ENCODE assay signal across 8 cellular contexts in the genomic region with DNA sequence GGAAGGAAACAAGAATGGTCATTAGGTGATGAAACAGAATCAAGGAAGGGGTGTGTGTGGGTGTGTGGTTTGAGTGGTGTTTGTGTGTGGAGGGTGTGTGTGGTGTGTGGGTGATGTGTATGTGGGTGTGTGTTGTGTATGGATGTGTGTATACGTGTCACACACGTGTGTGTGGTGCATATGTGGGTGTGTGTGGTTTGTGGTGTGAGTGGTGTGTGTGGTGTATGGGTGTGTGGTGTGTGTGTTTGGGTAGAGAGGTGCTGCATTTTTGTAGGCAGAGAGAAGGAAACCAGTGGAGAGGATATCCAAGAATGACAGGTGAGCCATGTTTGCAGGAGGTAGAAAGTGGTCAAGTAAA. TPM values are rescaled to one million over a fixed set of nuclear protein-coding genes. Genes with fewer than 3 reads are reported as not detected.
DNase-seq lines count a peak whose midpoint lies in the region; ATAC-seq, FAIRE-seq and TF ChIP-seq lines count a peak whose summit lies in the region.

No MANE protein-coding gene starts in this region.

- H3K27ac ChIP-seq in Karpas-422 (ENCODE audit: low read length) (peak overlapping the region; percentile 87), left lung (peak overlapping the region in 1 of 2 donors; percentile 95)

- H3K4me3 Mint-ChIP-seq in activated naive CD4-positive, alpha-beta T cell treated with anti-CD3 and anti-CD28 coated beads, Interleukin-2, amount 50 U/mL, for 24 hours = peak overlapping the region; percentile 99
- peak overlapping the region; percentile 89 to 99 (median 97) for H3K4me3 Mint-ChIP-seq in naive thymus-derived CD8-positive, alpha-beta T cell

- H3K27ac Mint-ChIP-seq in activated naive CD4-positive, alpha-beta T cell treated with anti-CD3 and anti-CD28 coated beads, Interleukin-2, amount 50 U/mL, for 24 hours = peak overlapping the region; percentile 95
- peak overlapping the region; percentile 80 to 97 (median 91) for H3K27ac Mint-ChIP-seq in naive thymus-derived CD8-positive, alpha-beta T cell

- H3K4me1 ChIP-seq in Karpas-422 (ENCODE audit: low read length) = peaks cover 27% of the 10 kb centered on the region
- peaks cover 13 to 27% of the 10 kb centered on the region in 2 donors for H3K4me1 ChIP-seq in left lung

- intact Hi-C loops in left lung (cut with DNase I) = no loop called here

- H3K27me3 ChIP-seq in Karpas-422 (ENCODE audit: low read length) = no peaks in the 10 kb centered on the region
- no peaks in the 10 kb centered on the region for H3K27me3 ChIP-seq in left lung

- FAIRE-seq in GM19239 (lab: Jason Lieb, UNC) = no peak

- H3K9me2 ChIP-seq in Karpas-422 (replicated peaks; ENCODE audit: insufficient read depth, low read length) = no peaks in the 10 kb centered on the region

- H2AFZ ChIP-seq in Karpas-422 (ENCODE audit: low read length) = no peak overlapping the region

- H3K4me1 Mint-ChIP-seq in activated naive CD4-positive, alpha-beta T cell treated with anti-CD3 and anti-CD28 coated beads, Interleukin-2, amount 50 U/mL, for 24 hours = peaks cover 20% of the 10 kb centered on the region
- H3K4me1 Mint-ChIP-seq in naive thymus-derived CD8-positive, alpha-beta T cell = peaks cover 18 to 34% (median 20%) of the 10 kb centered on the region in 4 donors

- peaks cover 5% of the 10 kb centered on the region; the same call in 1 of the 2 replicates for H4K20me1 ChIP-seq in Karpas-422 (ENCODE audit: insufficient read depth, low read depth, low read length)

- H3K27me3 Mint-ChIP-seq in activated naive CD4-positive, alpha-beta T cell treated with anti-CD3 and anti-CD28 coated beads, Interleukin-2, amount 50 U/mL, for 24 hours = no peaks in the 10 kb centered on the region
- H3K27me3 Mint-ChIP-seq in naive thymus-derived CD8-positive, alpha-beta T cell = no peaks in the 10 kb centered on the region

- TF ChIP-seq CTCF in AG10803 (conservative IDR thresholded peaks at IDR 0.05; ENCODE audit: low read length) = no peak
- TF ChIP-seq CTCF in left lung (IDR thresholded peaks at IDR 0.05) = no peak

- POLR2A ChIA-PET in naive thymus-derived CD8-positive, alpha-beta T cell (lab: Charles Lee) = interaction anchor here (2.0 to 3.5 kb wide), 3 partner anchors 13 to 287 kb away, joined by 6 to 41 read pairs (median 7); partner anchors contain the start of genes CEP76, PSMG2 and SEH1L

- no peaks in the 10 kb centered on the region for H3K9me3 Mint-ChIP-seq in activated naive CD4-positive, alpha-beta T cell treated with anti-CD3 and anti-CD28 coated beads, Interleukin-2, amount 50 U/mL, for 24 hours
- H3K9me3 Mint-ChIP-seq in naive thymus-derived CD8-positive, alpha-beta T cell = no peaks in the 10 kb centered on the region

- H3K9ac ChIP-seq in Karpas-422 (ENCODE audit: low read length) = peak overlapping the region; percentile 93

- H3K9me3 ChIP-seq in Karpas-422 (ENCODE audit: low read length) = no peaks in the 10 kb centered on the region
- no peaks in the 10 kb centered on the region for H3K9me3 ChIP-seq in left lung

- DNase-seq in AG10803 (ENCODE audit: low read depth) (no peak), Karpas-422 (peak; percentile 48), NCI-H345 treated with DMSO at 0.1 percent for 48 hours (lab: John Stamatoyannopoulos, UW; ENCODE audit: unreplicated experiment) (no peak), GM19239 (ENCODE audit: insufficient read length, low spot score) (no peak), islet precursor cell (no peak), left lung (no peak)
- DNase-seq in naive thymus-derived CD8-positive, alpha-beta T cell = peak in 4 of 10 donors; percentile 4 to 42 (median 8)

- H3K4me2 ChIP-seq in Karpas-422 (ENCODE audit: low read depth, low read length, poor library complexity, severe bottlenecking) = peak overlapping the region; percentile 87

- H3K36me3 Mint-ChIP-seq in activated naive CD4-positive, alpha-beta T cell treated with anti-CD3 and anti-CD28 coated beads, Interleukin-2, amount 50 U/mL, for 24 hours = no peaks in the 10 kb centered on the region
- peaks cover 0 to 9% (median 0%) of the 10 kb centered on the region in 3 donors for H3K36me3 Mint-ChIP-seq in naive thymus-derived CD8-positive, alpha-beta T cell

- no peak for ATAC-seq in naive thymus-derived CD8-positive, alpha-beta T cell
- no peak for ATAC-seq in left lung

- H3K36me3 ChIP-seq in Karpas-422 (ENCODE audit: insufficient read depth, low read length) = peaks cover 21% of the 10 kb centered on the region; the same call in 1 of the 2 replicates
- peaks cover 0 to 9% of the 10 kb centered on the region in 2 donors for H3K36me3 ChIP-seq in left lung

- H3K4me3 ChIP-seq in AG10803 (ENCODE audit: low read length) (peak overlapping the region; percentile 63), Karpas-422 (ENCODE audit: low read length) (peak overlapping the region; percentile 90), left lung (peak overlapping the region in 1 of 2 donors; percentile 95)

- peaks cover 35% of the 10 kb centered on the region for H3K79me2 ChIP-seq in Karpas-422 (ENCODE audit: low read length)

RNA-seq across cellular contexts. Expression of gene CEP192, which starts 1.1 kb away (rescaled TPM):
- 28.9 and 37.9 TPM in 2 replicates for total RNA-seq in Karpas-422 (2014; rRNA removed; shearing (Covaris generic); ENCODE audit: low replicate concordance)
- 10 to 100 TPM; 36.7 to 40.9 TPM for total RNA-seq in naive thymus-derived CD8-positive, alpha-beta T cell
- polyA plus RNA-seq in naive thymus-derived CD8-positive, alpha-beta T cell = 1 to 10 TPM; 3.0 to 6.7 (median 5.2) TPM
- total RNA-seq in left lung = 10 to 100 TPM; 22.0 to 22.3 TPM

RNA-seq across cellular contexts. Expression of gene SEH1L, which starts 42.3 kb away (rescaled TPM):
- 58.8 and 64.4 TPM in 2 replicates for total RNA-seq in Karpas-422 (2014; rRNA removed; shearing (Covaris generic); ENCODE audit: low replicate concordance)
- 10 to 100 TPM; 40.9 to 41.7 TPM for total RNA-seq in naive thymus-derived CD8-positive, alpha-beta T cell
- polyA plus RNA-seq in naive thymus-derived CD8-positive, alpha-beta T cell = 10 to 100 TPM; 25.5 to 37.1 (median 35.5) TPM
- total RNA-seq in left lung = 10 to 100 TPM; 28.3 to 49.9 TPM
